8 cellular contexts compared by ENCODE assay signal in the genomic region with DNA sequence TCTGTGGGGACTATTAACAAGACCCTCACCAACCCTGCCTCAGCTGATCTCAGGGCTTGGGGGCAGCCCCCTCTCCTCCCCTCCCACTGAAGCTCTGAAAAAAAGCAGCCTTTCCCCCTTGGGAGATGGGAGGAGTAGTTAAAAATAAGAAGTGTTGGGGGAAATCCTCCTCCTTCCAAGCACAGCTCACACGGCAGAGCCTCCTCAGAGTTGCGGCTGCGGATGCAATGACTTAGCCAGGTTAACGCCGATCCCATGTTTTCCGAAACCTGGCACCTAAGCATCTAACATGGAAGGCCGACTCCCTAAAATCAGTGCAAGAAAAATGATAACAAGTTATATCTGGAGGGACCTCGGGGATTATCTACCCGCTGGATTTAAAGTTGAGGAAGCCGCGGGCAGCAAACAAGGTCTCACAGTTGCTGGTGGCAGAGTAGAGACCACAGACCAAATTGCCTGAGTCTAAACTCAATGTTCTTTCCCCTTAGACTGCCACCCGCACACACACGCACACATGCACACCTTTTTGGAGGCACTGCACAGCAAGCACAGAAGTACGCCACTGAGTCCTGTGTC. TPM values are rescaled to one million over a fixed set of nuclear protein-coding genes. Genes with fewer than 3 reads are reported as not detected.
A peak's percentile ranks its signal among the peaks of the same experiment; 100 is the strongest.
DNase-seq lines count a peak whose midpoint lies in the region; ATAC-seq, FAIRE-seq and TF ChIP-seq lines count a peak whose summit lies in the region.
"Had no signal": no experiment of that assay in that cellular context is flagged by ENCODE, and none has a peak within 500 bp of the region (broad histone marks: within the 10 kb centered on the region; RNA-seq: fewer than 3 reads in every experiment).

No MANE protein-coding gene starts in this region.

- intact Hi-C loops in lower lobe of right lung (cut with DNase I): no loop called here
- intact Hi-C loops in stomach (cut with DNase I; ENCODE audit: low total_unique reads): loop anchor here (10.0 kb wide), 1 partner anchor 53 kb away; no protein-coding TSS in a partner anchor

- peak overlapping the region; percentile 96 for H3K4me3 ChIP-seq in NT2/D1 (ENCODE audit: insufficient read length, low read depth)
- peak overlapping the region; percentile 79 for H3K4me3 ChIP-seq in bronchial epithelial cell (ENCODE audit: low read depth, low read length)
- peak overlapping the region; percentile 67 for H3K4me3 ChIP-seq in lower lobe of right lung
- H3K4me3 ChIP-seq in stomach: peak overlapping the region; percentile 64 to 83 (median 74)

- peaks cover 36% of the 10 kb centered on the region for H3K36me3 ChIP-seq in NT2/D1 (ENCODE audit: insufficient read depth, insufficient read length, low read length)
- peaks cover 1% of the 10 kb centered on the region for H3K36me3 ChIP-seq in bronchial epithelial cell (ENCODE audit: control insufficient read depth, insufficient read depth, low read length)
- H3K36me3 ChIP-seq in lower lobe of right lung: no peaks in the 10 kb centered on the region
- peaks cover 0 to 18% (median 0%) of the 10 kb centered on the region in 4 donors for H3K36me3 ChIP-seq in stomach

- H3K9ac ChIP-seq in NT2/D1 (ENCODE audit: insufficient read length, low read depth): peak overlapping the region; percentile 94

- H3K9me3 ChIP-seq in NT2/D1 (ENCODE audit: insufficient read depth, low read length) (0 out of 2 replicates have a peak, but pooled peaks cover 7% of the 10 kb centered on the region), lower lobe of right lung (no peaks in the 10 kb centered on the region), stomach (no peaks in the 10 kb centered on the region)

- H3K27me3 ChIP-seq in NT2/D1 (ENCODE audit: insufficient read depth, insufficient read length) (peaks cover 4% of the 10 kb centered on the region), bronchial epithelial cell (ENCODE audit: control insufficient read depth, insufficient read depth, low read length) (no peaks in the 10 kb centered on the region), lower lobe of right lung (ENCODE audit: low read depth) (peaks cover 48% of the 10 kb centered on the region), stomach (peaks cover 0 to 55% (median 27%) of the 10 kb centered on the region in 3 donors)

- 57 to 60% (median 58%) methylated on average over 14 of the region's 14 CpGs for WGBS in stomach, 5 donors

- H3K27ac ChIP-seq in lower lobe of right lung (no peak overlapping the region), stomach (peak overlapping the region; percentile 30 to 96 (median 90))

- ATAC-seq in lower lobe of right lung (no peak), HG02763 (IDR thresholded peaks at IDR 0.05; ENCODE audit: unreplicated experiment) (no peak)

- peaks cover 3% of the 10 kb centered on the region for H3K4me1 ChIP-seq in NT2/D1 (ENCODE audit: insufficient read depth, insufficient read length)
- peaks cover 21% of the 10 kb centered on the region for H3K4me1 ChIP-seq in lower lobe of right lung
- peaks cover 25 to 39% (median 27%) of the 10 kb centered on the region in 4 donors for H3K4me1 ChIP-seq in stomach

- TF ChIP-seq EP300 in stomach (IDR thresholded peaks at IDR 0.05): no peak

- TF ChIP-seq CTCF in bronchial epithelial cell (IDR thresholded peaks at IDR 0.05; ENCODE audit: insufficient read depth, low read length, severe bottlenecking) (no peak), lower lobe of right lung (IDR thresholded peaks at IDR 0.05) (no peak), stomach (IDR thresholded peaks at IDR 0.05) (no peak)

- DNase-seq in NT2/D1 (ENCODE audit: low read depth, low spot score): no peak
- DNase-seq in bronchial epithelial cell (ENCODE audit: low read depth): no peak
- DNase-seq in lower lobe of right lung: no peak
- no peak for DNase-seq in stomach
- no peak for DNase-seq in DMS79 treated with DMSO at 0.1 percent for 48 hours (lab: John Stamatoyannopoulos, UW)
- no peak for DNase-seq in SW480 (ENCODE audit: low spot score)

- TF ChIP-seq POLR2A in stomach (IDR thresholded peaks at IDR 0.05): no peak

- no peak for FAIRE-seq in bronchial epithelial cell (lab: Jason Lieb, UNC)
- FAIRE-seq: GM12891 had no signal

RNA-seq across cellular contexts. Expression of gene TPM1, which starts 1.1 kb away (rescaled TPM):
- total RNA-seq in bronchial epithelial cell (111 and 190 TPM in 2 replicates), lower lobe of right lung (137 TPM), stomach (1,000 to 10,000 TPM in 4 of 5 donors, 100 to 1,000 TPM in 1; 425 to 2,605 (median 1,087) TPM)
- 100 to 1,000 TPM; 230 to 494 (median 306) TPM for polyA plus RNA-seq in stomach
